26 cellular contexts compared by ENCODE assay signal in the genomic region with DNA sequence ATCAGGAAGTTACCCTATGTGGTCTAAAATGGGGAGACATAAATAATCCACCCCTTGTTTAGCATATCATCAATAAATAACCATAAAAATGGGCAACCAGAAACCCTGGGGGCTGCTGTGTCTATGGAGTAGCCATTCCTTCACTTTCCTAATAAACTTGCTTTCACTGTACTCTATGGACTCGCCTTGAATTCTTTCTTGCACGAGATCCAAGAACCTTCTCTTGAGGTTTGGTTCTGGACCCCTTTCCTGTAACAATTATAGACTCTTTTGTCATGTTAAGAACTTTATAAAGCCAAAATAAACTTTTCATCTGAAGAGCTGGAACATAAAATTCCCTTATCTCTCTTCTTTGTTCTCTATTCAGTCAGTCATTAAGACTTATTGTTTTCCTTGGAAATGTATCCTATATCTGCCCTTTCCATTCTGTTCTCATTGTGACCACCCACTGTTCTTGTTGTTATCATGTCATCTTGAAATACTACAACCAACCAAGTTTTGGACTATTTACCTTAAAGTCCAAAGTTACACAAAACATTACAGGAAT.
"Had no signal": no experiment of that assay in that cellular context is flagged by ENCODE, and none has a peak within 500 bp of the region (broad histone marks: within the 10 kb centered on the region; RNA-seq: fewer than 3 reads in every experiment).

No MANE protein-coding gene starts in this region.

- H3K9me3 ChIP-seq: pancreas, psoas muscle, tibial nerve had no signal

- H3K4me3 ChIP-seq: coronary artery, dorsolateral prefrontal cortex, pancreas, psoas muscle, spleen, tibial nerve had no signal

- H3K27me3 Mint-ChIP-seq: activated CD4-positive, alpha-beta memory T cell treated with anti-CD3 and anti-CD28 coated beads for 36 hours; activated CD4-positive, alpha-beta T cell treated with anti-CD3 and anti-CD28 coated beads, Interleukin-2, amount 10 ng/mL, durations not matched to agents 24 days and 14 days; activated naive CD8-positive, alpha-beta T cell treated with anti-CD3 and anti-CD28 coated beads, Interleukin-2, amount 10 ng/mL, durations not matched to agents 7 days and 5 days had no signal

- H3K27me3 ChIP-seq: dorsolateral prefrontal cortex, pancreas, spleen, tibial nerve had no signal

- H3K36me3 ChIP-seq: pancreas, spleen, tibial nerve had no signal

- ATAC-seq: activated CD4-positive, CD25-positive, alpha-beta regulatory T cell treated with anti-CD3 and anti-CD28 coated beads, Interleukin-2, amount 50 U/mL, for 24 hours; left ventricle myocardium superior; pancreas; psoas muscle had no signal

- H3K27ac ChIP-seq: coronary artery, dorsolateral prefrontal cortex, pancreas, psoas muscle, spleen, tibial nerve had no signal

- H3K9me3 Mint-ChIP-seq: activated CD4-positive, alpha-beta T cell treated with anti-CD3 and anti-CD28 coated beads, Interleukin-2, amount 10 ng/mL, durations not matched to agents 24 days and 14 days; activated T-helper 1 cell treated with anti-CD3 and anti-CD28 coated beads, Interleukin-12 subunit alpha, Interleukin-12 subunit beta, Interleukin-2, Interleukin-4 antibody, amounts not matched to agents 30 ng/mL and 10 ng/mL and 1 ng/mL, durations not matched to agents 14 hours and 24 hours and 36 hours had no signal

- H3K27ac Mint-ChIP-seq: activated CD4-positive, alpha-beta memory T cell treated with anti-CD3 and anti-CD28 coated beads for 36 hours; activated CD4-positive, alpha-beta T cell treated with anti-CD3 and anti-CD28 coated beads, Interleukin-2, amount 10 ng/mL, durations not matched to agents 24 days and 14 days; activated naive CD4-positive, alpha-beta T cell treated with anti-CD3 and anti-CD28 coated beads, Interleukin-2, amount 10 ng/mL, durations not matched to agents 7 days and 5 days; activated naive CD8-positive, alpha-beta T cell treated with anti-CD3 and anti-CD28 coated beads, Interleukin-2, amount 10 ng/mL, durations not matched to agents 7 days and 5 days; activated T-helper 1 cell treated with anti-CD3 and anti-CD28 coated beads, Interleukin-12 subunit alpha, Interleukin-12 subunit beta, Interleukin-2, Interleukin-4 antibody, amounts not matched to agents 30 ng/mL and 10 ng/mL and 1 ng/mL, durations not matched to agents 14 hours and 24 hours and 36 hours; brain; T-helper 2 cell treated with Interferon-gamma antibody and Interleukin-4, amounts not matched to agents 5 μg/mL and 100 μg/mL, for 36 hours had no signal

- H3K4me1 ChIP-seq: pancreas, psoas muscle, tibial nerve had no signal

- H3K4me3 Mint-ChIP-seq: activated CD4-positive, alpha-beta memory T cell treated with anti-CD3 and anti-CD28 coated beads for 36 hours; activated CD4-positive, alpha-beta T cell treated with anti-CD3 and anti-CD28 coated beads, Interleukin-2, amount 10 ng/mL, durations not matched to agents 24 days and 14 days; activated naive CD4-positive, alpha-beta T cell treated with anti-CD3 and anti-CD28 coated beads, Interleukin-2, amount 10 ng/mL, durations not matched to agents 7 days and 5 days; activated naive CD8-positive, alpha-beta T cell treated with anti-CD3 and anti-CD28 coated beads, Interleukin-2, amount 10 ng/mL, durations not matched to agents 7 days and 5 days; activated T-helper 1 cell treated with anti-CD3 and anti-CD28 coated beads, Interleukin-12 subunit alpha, Interleukin-12 subunit beta, Interleukin-2, Interleukin-4 antibody, amounts not matched to agents 30 ng/mL and 10 ng/mL and 1 ng/mL, durations not matched to agents 14 hours and 24 hours and 36 hours; brain; T-helper 2 cell treated with Interferon-gamma antibody and Interleukin-4, amounts not matched to agents 5 μg/mL and 100 μg/mL, for 36 hours had no signal

- H3K36me3 Mint-ChIP-seq: activated CD4-positive, alpha-beta memory T cell treated with anti-CD3 and anti-CD28 coated beads for 36 hours; activated naive CD4-positive, alpha-beta T cell treated with anti-CD3 and anti-CD28 coated beads, Interleukin-2, amount 10 ng/mL, durations not matched to agents 7 days and 5 days; brain had no signal

- DNase-seq: activated CD4-positive, alpha-beta memory T cell treated with anti-CD3 and anti-CD28 coated beads for 36 hours; activated CD4-positive, alpha-beta T cell treated with anti-CD3 and anti-CD28 coated beads, Interleukin-2, amount 10 ng/mL, durations not matched to agents 24 days and 14 days; activated CD8-positive, alpha-beta memory T cell treated with anti-CD3 and anti-CD28 coated beads, Interleukin-2, amount 50 U/mL, for 4 hours; activated effector memory CD4-positive, alpha-beta T cell treated with anti-CD3 and anti-CD28 coated beads, Interleukin-2, amount 50 U/mL, for 16 hours; activated naive CD4-positive, alpha-beta T cell treated with anti-CD3 and anti-CD28 coated beads, Interleukin-2, amount 10 ng/mL, durations not matched to agents 7 days and 5 days; activated naive CD8-positive, alpha-beta T cell treated with anti-CD3 and anti-CD28 coated beads, Interleukin-2, amount 10 ng/mL, durations not matched to agents 7 days and 5 days; activated T-cell treated with anti-CD3 and anti-CD28 coated beads, Interleukin-2, amount 50 U/mL, for 1 hour; dorsolateral prefrontal cortex; effector memory CD4-positive, alpha-beta T cell; erythroblast; foreskin fibroblast; head of caudate nucleus; hippocampal formation; left cardiac atrium; left ventricle myocardium superior; pancreas; psoas muscle; spleen; stimulated activated naive CD4-positive, alpha-beta T cell treated with Interleukin-2 at 50 U/mL for 16 hours; T-helper 1 cell had no signal
